ENCODE assay signal across 9 cellular contexts in the genomic region with DNA sequence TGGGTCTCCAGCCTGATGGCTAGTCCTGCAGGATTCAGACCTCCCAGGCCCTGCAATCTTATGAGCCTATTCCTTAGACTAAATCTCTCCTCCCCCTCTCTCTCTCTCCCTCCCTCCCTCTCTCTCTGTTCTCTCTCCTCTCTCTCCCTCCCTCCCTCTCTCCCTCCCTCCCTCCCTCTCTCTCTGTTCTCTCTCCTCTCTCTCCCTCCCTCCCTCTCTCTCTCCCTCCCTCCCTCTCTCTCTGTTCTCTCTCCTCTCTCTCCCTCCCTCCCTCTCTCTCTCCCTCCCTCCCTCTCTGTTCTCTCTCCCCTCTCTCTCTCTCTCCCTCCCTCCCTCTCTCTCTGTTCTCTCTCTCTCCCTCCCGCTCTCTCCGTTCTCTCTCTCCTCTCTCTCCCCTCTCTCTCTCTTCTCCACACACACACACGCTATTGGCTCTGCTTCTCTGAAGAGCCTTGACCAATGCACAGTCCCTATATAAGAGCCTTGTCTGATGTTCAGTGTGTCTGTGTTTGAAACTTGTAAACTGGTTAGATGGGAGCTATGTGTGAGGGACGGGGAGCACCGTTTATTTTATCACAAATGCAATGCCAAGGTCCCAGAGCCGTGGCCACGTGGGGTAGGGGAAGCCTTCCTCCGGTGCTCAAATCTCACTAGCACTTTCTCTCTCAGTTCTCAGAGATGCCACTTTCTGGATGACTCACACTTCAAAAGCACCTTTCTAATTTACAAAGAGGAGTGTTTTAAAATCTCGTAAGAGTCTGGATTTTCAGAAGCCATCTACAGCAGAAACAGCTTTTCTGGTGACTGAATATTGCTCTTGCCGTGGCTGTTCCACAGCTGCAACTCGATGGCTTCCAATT. TPM values are rescaled to one million over a fixed set of nuclear protein-coding genes. Genes with fewer than 3 reads are reported as not detected.
A peak's percentile ranks its signal among the peaks of the same experiment; 100 is the strongest.
DNase-seq lines count a peak whose midpoint lies in the region; ATAC-seq and TF ChIP-seq lines count a peak whose summit lies in the region.
"Had no signal": no experiment of that assay in that cellular context is flagged by ENCODE, and none has a peak within 500 bp of the region (broad histone marks: within the 10 kb centered on the region; RNA-seq: fewer than 3 reads in every experiment).

No MANE protein-coding gene starts in this region.

- ATAC-seq in activated CD8-positive, alpha-beta memory T cell treated with anti-CD3 and anti-CD28 coated beads, Interleukin-2, amount 10 ng/mL, durations not matched to agents 7 days and 5 days, result peak; percentile 80
- peak; percentile 88 for ATAC-seq in HG03025 (IDR thresholded peaks at IDR 0.05; ENCODE audit: low FRiP score, unreplicated experiment)
- peak; percentile 91 for ATAC-seq in activated CD8-positive, alpha-beta T cell treated with anti-CD3 and anti-CD28 coated beads for 36 hours

- TF ChIP-seq POLR2A in thyroid gland (IDR thresholded peaks at IDR 0.05), result no peak

- H3K27me3 Mint-ChIP-seq in activated CD8-positive, alpha-beta memory T cell treated with anti-CD3 and anti-CD28 coated beads, Interleukin-2, amount 10 ng/mL, durations not matched to agents 7 days and 5 days, result peaks cover 34% of the 10 kb centered on the region
- peaks cover 10% of the 10 kb centered on the region for H3K27me3 Mint-ChIP-seq in activated CD8-positive, alpha-beta T cell treated with anti-CD3 and anti-CD28 coated beads for 36 hours
- H3K27me3 Mint-ChIP-seq in H9 (ENCODE audit: low read depth) (peaks cover 11% of the 10 kb centered on the region), type B pancreatic cell (peaks cover 15% of the 10 kb centered on the region)

- H4K91ac ChIP-seq in H9 (ENCODE audit: insufficient read length, low read depth, low read length), result no peak overlapping the region

- H2BK5ac ChIP-seq in H9 (ENCODE audit: insufficient read length, low read length), result no peak overlapping the region

- WGBS in thyroid gland, 2 donors, result 64 to 70% methylated on average over 11 of the region's 11 CpGs
- no CpG with 5 or more reads among the region's 11 CpGs for WGBS in H9 (ENCODE audit: extremely low coverage, insufficient read length, low lambda C conversion rate)

- H3K9me3 ChIP-seq in thyroid gland (no peaks in the 10 kb centered on the region), H9 (ENCODE audit: control insufficient read depth, low read depth, low read length) (peaks cover 4% of the 10 kb centered on the region), HAP-1 (0 out of 2 replicates have a peak, but pooled peaks cover 5% of the 10 kb centered on the region)

- no peak overlapping the region for H2BK120ac ChIP-seq in H9 (ENCODE audit: low read depth, low read length, poor library complexity, severe bottlenecking)

- no peak overlapping the region for H3K23ac ChIP-seq in H9 (ENCODE audit: insufficient read length, low read depth, low read length)

- H4K5ac ChIP-seq in H9 (ENCODE audit: insufficient read length, low read depth, low read length), result no peak overlapping the region

- H3K23me2 ChIP-seq in H9 (ENCODE audit: insufficient read length, low read depth, low read length, poor library complexity, severe bottlenecking), result no peaks in the 10 kb centered on the region

- no peak overlapping the region for H3K27ac Mint-ChIP-seq in activated CD8-positive, alpha-beta memory T cell treated with anti-CD3 and anti-CD28 coated beads, Interleukin-2, amount 10 ng/mL, durations not matched to agents 7 days and 5 days
- peak overlapping the region; percentile 18 for H3K27ac Mint-ChIP-seq in activated CD8-positive, alpha-beta T cell treated with anti-CD3 and anti-CD28 coated beads for 36 hours
- H3K27ac Mint-ChIP-seq in H9 (no peak overlapping the region), type B pancreatic cell (no peak overlapping the region)

- no peak overlapping the region for H3K4me2 ChIP-seq in H9 (ENCODE audit: insufficient read depth, insufficient read length, low read length)

- H3K4me1 ChIP-seq in thyroid gland (peaks cover 10 to 19% of the 10 kb centered on the region in 2 donors), H9 (ENCODE audit: insufficient read depth, low read length) (no peaks in the 10 kb centered on the region), HAP-1 (no peaks in the 10 kb centered on the region)

- H2BK20ac ChIP-seq in H9 (ENCODE audit: low read depth, low read length, poor library complexity, severe bottlenecking), result no peak overlapping the region

- H3K56ac ChIP-seq in H9 (ENCODE audit: insufficient read length, low read depth, low read length), result no peak overlapping the region

- no peak for TF ChIP-seq CTCF in activated CD8-positive, alpha-beta T cell treated with anti-CD3 and anti-CD28 coated beads for 36 hours (IDR thresholded peaks at IDR 0.05)
- TF ChIP-seq CTCF in thyroid gland (IDR thresholded peaks at IDR 0.05) (peak in 3 of 6 experiments; percentile 22 to 85 (median 54)), H9 (conservative IDR thresholded peaks at IDR 0.05) (no peak), type B pancreatic cell (conservative IDR thresholded peaks at IDR 0.05) (no peak)

- H2BK12ac ChIP-seq in H9 (ENCODE audit: insufficient read length, low read depth, low read length), result no peak overlapping the region

- no peaks in the 10 kb centered on the region for H3K79me1 ChIP-seq in H9 (ENCODE audit: insufficient read depth, low read depth, low read length, poor library complexity, severe bottlenecking)

- peaks cover 13% of the 10 kb centered on the region for H3K4me1 Mint-ChIP-seq in activated CD8-positive, alpha-beta memory T cell treated with anti-CD3 and anti-CD28 coated beads, Interleukin-2, amount 10 ng/mL, durations not matched to agents 7 days and 5 days
- peaks cover 12% of the 10 kb centered on the region for H3K4me1 Mint-ChIP-seq in activated CD8-positive, alpha-beta T cell treated with anti-CD3 and anti-CD28 coated beads for 36 hours (ENCODE audit: low read depth)
- no peaks in the 10 kb centered on the region for H3K4me1 Mint-ChIP-seq in H9
- no peaks in the 10 kb centered on the region for H3K4me1 Mint-ChIP-seq in type B pancreatic cell (ENCODE audit: unreplicated experiment)

- DNase-seq in activated CD8-positive, alpha-beta memory T cell treated with anti-CD3 and anti-CD28 coated beads, Interleukin-2, amount 10 ng/mL, durations not matched to agents 7 days and 5 days, result peak; percentile 60
- DNase-seq in activated CD8-positive, alpha-beta memory T cell treated with anti-CD3 and anti-CD28 coated beads, Interleukin-2, amount 50 U/mL, for 4 hours, result no peak
- peak; percentile 59 for DNase-seq in activated CD8-positive, alpha-beta T cell treated with anti-CD3 and anti-CD28 coated beads for 36 hours
- no peak for DNase-seq in thyroid gland
- DNase-seq in H9, result no peak
- DNase-seq in type B pancreatic cell (ENCODE audit: extremely low spot score, unreplicated experiment), result no peak
- no peak for DNase-seq in HAP-1 (ENCODE audit: low spot score in 2 of 2)

- H3K9ac ChIP-seq in H9 (ENCODE audit: extremely low read depth, insufficient read length, low read length), result no peak overlapping the region

- no peaks in the 10 kb centered on the region for H4K20me1 ChIP-seq in H9 (ENCODE audit: control insufficient read depth, insufficient read depth, insufficient read length)

- H3K14ac ChIP-seq in H9 (ENCODE audit: insufficient read depth, low read length), result no peak overlapping the region

- no peak overlapping the region for H2BK15ac ChIP-seq in H9 (ENCODE audit: low read depth, low read length)

- H3K27ac ChIP-seq in thyroid gland, result peak overlapping the region in 2 of 3 donors; percentile 26 to 40
- no peak overlapping the region for H3K27ac ChIP-seq in H9 (ENCODE audit: insufficient read length, low read depth, low read length)
- H3K27ac ChIP-seq: SK-N-MC had no signal

- no peaks in the 10 kb centered on the region for H3K79me2 ChIP-seq in H9 (ENCODE audit: insufficient read depth, low read length)

- no peak overlapping the region for H4K8ac ChIP-seq in H9 (replicated peaks; ENCODE audit: insufficient read length, low read depth, low read length)

- CTCF ChIA-PET in activated CD8-positive, alpha-beta memory T cell treated with anti-CD3 and anti-CD28 coated beads, Interleukin-2, amount 10 ng/mL, durations not matched to agents 7 days and 5 days (lab: Charles Lee), result interaction anchor here (0.7 kb wide), 1 partner anchor 189 kb away, joined by 5 read pairs; no protein-coding TSS in a partner anchor
- CTCF ChIA-PET in activated CD8-positive, alpha-beta T cell treated with anti-CD3 and anti-CD28 coated beads for 36 hours (lab: Charles Lee), result interaction anchor here (0.6 to 4.9 kb wide), 4 partner anchors 15 to 156 kb away, joined by 3 to 41 read pairs (median 10); no protein-coding TSS in a partner anchor

- H3K9me3 Mint-ChIP-seq in activated CD8-positive, alpha-beta memory T cell treated with anti-CD3 and anti-CD28 coated beads, Interleukin-2, amount 10 ng/mL, durations not matched to agents 7 days and 5 days (ENCODE audit: low read depth), result peaks cover 8% of the 10 kb centered on the region
- peaks cover 13% of the 10 kb centered on the region for H3K9me3 Mint-ChIP-seq in activated CD8-positive, alpha-beta T cell treated with anti-CD3 and anti-CD28 coated beads for 36 hours
- H3K9me3 Mint-ChIP-seq in H9, result peaks cover 10 to 25% of the 10 kb centered on the region in 2 experiments; a peak in 4 of 5 replicates
- H3K9me3 Mint-ChIP-seq in type B pancreatic cell, result no peaks in the 10 kb centered on the region

- peaks cover 8 to 17% of the 10 kb centered on the region in 2 donors for H3K36me3 ChIP-seq in thyroid gland
- no peaks in the 10 kb centered on the region for H3K36me3 ChIP-seq in HAP-1 (replicated peaks)

- no peak overlapping the region for H2AK5ac ChIP-seq in H9 (ENCODE audit: insufficient read length, low read length)

- POLR2A ChIA-PET in activated CD8-positive, alpha-beta T cell treated with anti-CD3 and anti-CD28 coated beads for 36 hours (lab: Charles Lee), result no interaction called here

- no peak overlapping the region for H3T11ph ChIP-seq in H9 (ENCODE audit: low read length)

- no peak overlapping the region for H3K4me3 ChIP-seq in thyroid gland (replicated peaks in 1 of 3)
- no peak overlapping the region for H3K4me3 ChIP-seq in HAP-1
- H3K4me3 ChIP-seq: SK-N-MC had no signal

- no peak overlapping the region for H2AFZ ChIP-seq in H9 (ENCODE audit: low read length)

- intact Hi-C loops in activated CD8-positive, alpha-beta T cell treated with anti-CD3 and anti-CD28 coated beads for 36 hours (cut with micrococcal nuclease), result no loop called here
- intact Hi-C loops in thyroid gland (cut with DNase I), result no loop called here

- H3K4me3 Mint-ChIP-seq in activated CD8-positive, alpha-beta memory T cell treated with anti-CD3 and anti-CD28 coated beads, Interleukin-2, amount 10 ng/mL, durations not matched to agents 7 days and 5 days, result no peak overlapping the region
- H3K4me3 Mint-ChIP-seq in activated CD8-positive, alpha-beta T cell treated with anti-CD3 and anti-CD28 coated beads for 36 hours, result no peak overlapping the region
- no peak overlapping the region for H3K4me3 Mint-ChIP-seq in H9
- no peak overlapping the region for H3K4me3 Mint-ChIP-seq in type B pancreatic cell

- H3K4ac ChIP-seq in H9 (ENCODE audit: low read depth, low read length), result no peak overlapping the region

- H3K18ac ChIP-seq in H9 (ENCODE audit: insufficient read length, low read depth, low read length), result no peak overlapping the region

- peaks cover 4% of the 10 kb centered on the region for H3K36me3 Mint-ChIP-seq in activated CD8-positive, alpha-beta memory T cell treated with anti-CD3 and anti-CD28 coated beads, Interleukin-2, amount 10 ng/mL, durations not matched to agents 7 days and 5 days
- no peaks in the 10 kb centered on the region for H3K36me3 Mint-ChIP-seq in activated CD8-positive, alpha-beta T cell treated with anti-CD3 and anti-CD28 coated beads for 36 hours (ENCODE audit: low read depth)
- H3K36me3 Mint-ChIP-seq in H9 (ENCODE audit: insufficient read depth in 1 of 3, low read depth in 3 of 3) (peaks cover 6 to 20% (median 8%) of the 10 kb centered on the region in 3 experiments; a peak in 4 of 7 replicates), type B pancreatic cell (no peaks in the 10 kb centered on the region)

- in situ Hi-C loops in HAP-1 (cut with MboI; ENCODE audit: low sequenced_read_pairs), result no loop called here

- H3K27me3 ChIP-seq in thyroid gland, result no peaks in the 10 kb centered on the region
- H3K27me3 ChIP-seq in H9 (ENCODE audit: insufficient read depth, low read length), result no peaks in the 10 kb centered on the region
- H3K27me3 ChIP-seq in HAP-1 (ENCODE audit: low read depth), result no peaks in the 10 kb centered on the region

RNA-seq across cellular contexts. Expression of a gene that starts 9.4 kb away (rescaled TPM):
- not detected for total RNA-seq in activated CD8-positive, alpha-beta memory T cell treated with anti-CD3 and anti-CD28 coated beads, Interleukin-2, amount 10 ng/mL, durations not matched to agents 7 days and 5 days
- not detected for total RNA-seq in activated CD8-positive, alpha-beta T cell treated with anti-CD3 and anti-CD28 coated beads for 36 hours
- not detected for total RNA-seq in thyroid gland
- total RNA-seq in H9 (2021), result not detected in 2 replicates
- total RNA-seq in type B pancreatic cell (ENCODE audit: low replicate concordance), result not detected in 2 replicates

RNA-seq across cellular contexts. Expression of a gene that starts 33.5 kb away (rescaled TPM):
- not detected for total RNA-seq in activated CD8-positive, alpha-beta memory T cell treated with anti-CD3 and anti-CD28 coated beads, Interleukin-2, amount 10 ng/mL, durations not matched to agents 7 days and 5 days
- under 1 TPM; 0.14 to 0.69 TPM for total RNA-seq in activated CD8-positive, alpha-beta T cell treated with anti-CD3 and anti-CD28 coated beads for 36 hours
- total RNA-seq in thyroid gland, result 10 to 100 TPM; 37.6 to 88.1 (median 70.1) TPM
- total RNA-seq in H9 (2021), result 25.9 and 31.9 TPM in 2 replicates
- total RNA-seq in type B pancreatic cell (ENCODE audit: low replicate concordance), result 18.4 and 21.6 TPM in 2 replicates

Comparison
In these comparisons a context has a peak if more than half of its experiments do, and no peak if none do; other contexts are left out.
1. DNase-seq: peak in activated CD8-positive, alpha-beta memory T cell treated with anti-CD3 and anti-CD28 coated beads, Interleukin-2, amount 10 ng/mL, durations not matched to agents 7 days and 5 days (single experiment) and activated CD8-positive, alpha-beta T cell treated with anti-CD3 and anti-CD28 coated beads for 36 hours (single experiment); none in activated CD8-positive, alpha-beta memory T cell treated with anti-CD3 and anti-CD28 coated beads, Interleukin-2, amount 50 U/mL, for 4 hours (single experiment), thyroid gland (0 of 2), H9 (single experiment), type B pancreatic cell (single experiment) and HAP-1 (0 of 2).
2. RNA of a gene that starts 33.5 kb away (total RNA-seq): 37.6 to 88.1 TPM in thyroid gland, 25.9 to 31.9 TPM in H9 and 18.4 to 21.6 TPM in type B pancreatic cell; 0.14 to 0.69 TPM in activated CD8-positive, alpha-beta T cell treated with anti-CD3 and anti-CD28 coated beads for 36 hours and not detected in activated CD8-positive, alpha-beta memory T cell treated with anti-CD3 and anti-CD28 coated beads, Interleukin-2, amount 10 ng/mL, durations not matched to agents 7 days and 5 days; every median in the first group is over 10 times any median in the second.
3. Peak in every context shown above with its lines, with median percentiles within 50 percentile points of each other: ATAC-seq.